In the genomic region with DNA sequence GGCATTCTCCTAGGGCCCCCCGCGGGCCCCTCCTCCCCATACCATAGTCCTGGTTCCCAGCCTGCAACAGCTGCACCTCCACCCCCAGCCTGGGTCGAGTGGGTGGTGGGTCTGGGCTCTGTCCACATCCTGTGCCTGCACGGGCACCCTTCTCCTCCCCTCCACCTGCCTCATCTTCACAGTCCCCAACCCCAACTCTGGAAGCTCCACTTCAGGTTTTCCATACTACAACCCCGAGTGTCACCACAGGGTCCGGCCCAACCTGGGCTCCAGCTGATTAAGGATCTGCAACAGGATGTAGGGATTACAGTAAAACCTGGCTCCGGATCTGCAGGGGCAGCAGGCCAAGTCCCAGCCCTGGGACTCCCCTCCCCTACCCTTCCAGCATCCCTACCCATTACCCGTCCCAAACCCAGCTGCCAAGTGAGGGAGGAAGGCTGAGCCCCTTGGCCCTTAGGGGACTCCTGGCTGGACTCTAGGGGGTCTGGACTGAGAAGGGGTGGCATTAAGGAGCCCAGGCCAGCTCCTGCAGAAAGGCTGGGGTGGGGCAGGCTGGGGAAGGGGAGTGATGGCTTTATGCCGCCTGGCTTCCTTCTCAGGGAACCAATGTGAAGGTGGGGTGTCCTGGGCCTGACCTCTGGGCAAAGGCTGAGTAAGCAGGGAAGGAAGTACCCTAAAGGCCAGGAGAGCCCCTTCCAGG, we compare ENCODE assay signal across 8 cellular contexts.
DNase-seq lines count a peak whose midpoint lies in the region; ATAC-seq lines count a peak whose summit lies in the region.

No MANE protein-coding gene starts in this region.

- H3K4me3 Mint-ChIP-seq in activated CD4-positive, alpha-beta T cell treated with anti-CD3 and anti-CD28 coated beads, Interleukin-2, amount 10 ng/mL, durations not matched to agents 7 days and 5 days, result no peak overlapping the region
- H3K4me3 Mint-ChIP-seq in activated naive CD4-positive, alpha-beta T cell treated with anti-CD3 and anti-CD28 coated beads, Interleukin-2, amount 10 ng/mL, durations not matched to agents 7 days and 5 days, result no peak overlapping the region

- CTCF ChIA-PET in activated CD4-positive, alpha-beta T cell treated with anti-CD3 and anti-CD28 coated beads, Interleukin-2, amount 10 ng/mL, durations not matched to agents 7 days and 5 days (lab: Charles Lee), result interaction anchor here (0.9 kb wide), 1 partner anchor 184 kb away, joined by 3 read pairs; no protein-coding TSS in a partner anchor
- CTCF ChIA-PET in activated naive CD4-positive, alpha-beta T cell treated with anti-CD3 and anti-CD28 coated beads, Interleukin-2, amount 10 ng/mL, durations not matched to agents 7 days and 5 days (lab: Charles Lee), result no interaction called here

- H3K27ac Mint-ChIP-seq in activated CD4-positive, alpha-beta T cell treated with anti-CD3 and anti-CD28 coated beads, Interleukin-2, amount 10 ng/mL, durations not matched to agents 7 days and 5 days, result no peak overlapping the region
- no peak overlapping the region for H3K27ac Mint-ChIP-seq in activated naive CD4-positive, alpha-beta T cell treated with anti-CD3 and anti-CD28 coated beads, Interleukin-2, amount 10 ng/mL, durations not matched to agents 7 days and 5 days

- DNase-seq in EL (peak; percentile 68), NCI-H1092 (lab: John Stamatoyannopoulos, UW) (peak; percentile 37), amniotic epithelial cell (ENCODE audit: low read depth) (peak; percentile 77), lung microvascular endothelial cell (ENCODE audit: low read depth in 2 of 2) (peak; percentile 72 to 77)
- no peak for DNase-seq in activated CD4-positive, alpha-beta T cell treated with anti-CD3 and anti-CD28 coated beads, Interleukin-2, amount 10 ng/mL, durations not matched to agents 7 days and 5 days
- no peak for DNase-seq in activated naive CD4-positive, alpha-beta T cell treated with anti-CD3 and anti-CD28 coated beads, Interleukin-2, amount 10 ng/mL, durations not matched to agents 7 days and 5 days

- no peaks in the 10 kb centered on the region for H3K27me3 Mint-ChIP-seq in activated CD4-positive, alpha-beta T cell treated with anti-CD3 and anti-CD28 coated beads, Interleukin-2, amount 10 ng/mL, durations not matched to agents 7 days and 5 days
- H3K27me3 Mint-ChIP-seq in activated naive CD4-positive, alpha-beta T cell treated with anti-CD3 and anti-CD28 coated beads, Interleukin-2, amount 10 ng/mL, durations not matched to agents 7 days and 5 days, result peaks cover 7% of the 10 kb centered on the region

- POLR2A ChIA-PET in activated CD4-positive, alpha-beta T cell treated with anti-CD3 and anti-CD28 coated beads, Interleukin-2, amount 10 ng/mL, durations not matched to agents 7 days and 5 days (lab: Charles Lee), result no interaction called here

- H3K9me3 Mint-ChIP-seq in activated CD4-positive, alpha-beta T cell treated with anti-CD3 and anti-CD28 coated beads, Interleukin-2, amount 10 ng/mL, durations not matched to agents 7 days and 5 days, result no peaks in the 10 kb centered on the region
- no peaks in the 10 kb centered on the region for H3K9me3 Mint-ChIP-seq in activated naive CD4-positive, alpha-beta T cell treated with anti-CD3 and anti-CD28 coated beads, Interleukin-2, amount 10 ng/mL, durations not matched to agents 7 days and 5 days

- ATAC-seq in HG03280 (IDR thresholded peaks at IDR 0.05; ENCODE audit: unreplicated experiment), result no peak
- no peak for ATAC-seq in HG03095 (IDR thresholded peaks at IDR 0.05; ENCODE audit: unreplicated experiment)

- peaks cover 2% of the 10 kb centered on the region for H3K4me1 Mint-ChIP-seq in activated CD4-positive, alpha-beta T cell treated with anti-CD3 and anti-CD28 coated beads, Interleukin-2, amount 10 ng/mL, durations not matched to agents 7 days and 5 days
- no peaks in the 10 kb centered on the region for H3K4me1 Mint-ChIP-seq in activated naive CD4-positive, alpha-beta T cell treated with anti-CD3 and anti-CD28 coated beads, Interleukin-2, amount 10 ng/mL, durations not matched to agents 7 days and 5 days

- no peaks in the 10 kb centered on the region for H3K36me3 Mint-ChIP-seq in activated CD4-positive, alpha-beta T cell treated with anti-CD3 and anti-CD28 coated beads, Interleukin-2, amount 10 ng/mL, durations not matched to agents 7 days and 5 days (ENCODE audit: low read depth)
- H3K36me3 Mint-ChIP-seq in activated naive CD4-positive, alpha-beta T cell treated with anti-CD3 and anti-CD28 coated beads, Interleukin-2, amount 10 ng/mL, durations not matched to agents 7 days and 5 days, result no peaks in the 10 kb centered on the region

Comparison
In these comparisons a context has a peak if more than half of its experiments do, and no peak if none do; other contexts are left out.
1. DNase-seq: peak in EL (single experiment), NCI-H1092 (single experiment), amniotic epithelial cell (single experiment) and lung microvascular endothelial cell (2 of 2); none in activated CD4-positive, alpha-beta T cell treated with anti-CD3 and anti-CD28 coated beads, Interleukin-2, amount 10 ng/mL, durations not matched to agents 7 days and 5 days (single experiment) and activated naive CD4-positive, alpha-beta T cell treated with anti-CD3 and anti-CD28 coated beads, Interleukin-2, amount 10 ng/mL, durations not matched to agents 7 days and 5 days (single experiment).